Comparison of ENCODE assay signal across 15 cellular contexts in the genomic region with DNA sequence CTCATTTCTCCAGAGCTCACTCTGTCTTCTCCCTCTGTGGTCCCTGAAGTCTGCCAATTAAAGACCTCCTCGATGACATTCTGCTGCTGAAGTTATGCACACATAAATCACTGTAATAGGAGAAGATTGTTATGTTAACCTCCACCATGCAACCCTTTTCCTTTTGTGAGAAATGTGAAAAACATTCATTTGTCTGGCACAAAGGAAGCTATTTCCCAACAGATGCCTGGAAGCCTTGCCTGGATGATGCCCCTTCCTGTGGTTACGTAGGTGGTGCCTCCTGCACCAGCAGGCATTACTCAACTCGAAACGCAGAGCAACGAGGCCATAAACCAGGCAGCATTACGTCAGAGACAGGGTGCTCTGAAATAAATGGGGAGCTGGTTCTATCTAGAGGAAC.
DNase-seq lines count a peak whose midpoint lies in the region; ATAC-seq, FAIRE-seq and TF ChIP-seq lines count a peak whose summit lies in the region.
"Had no signal": no experiment of that assay in that cellular context is flagged by ENCODE, and none has a peak within 500 bp of the region (broad histone marks: within the 10 kb centered on the region; RNA-seq: fewer than 3 reads in every experiment).

No MANE protein-coding gene starts in this region.

- H3K9me3 ChIP-seq in HepG2 (ENCODE audit: low read length) (peaks cover 83% of the 10 kb centered on the region), right lobe of liver (no peaks in the 10 kb centered on the region)

- H3K4me2 ChIP-seq in HepG2 (ENCODE audit: low read depth, low read length), result no peak overlapping the region

- ATAC-seq in HepG2, result no peak
- no peak for ATAC-seq in right lobe of liver
- ATAC-seq in GM21737 (IDR thresholded peaks at IDR 0.05; ENCODE audit: unreplicated experiment), result no peak
- no peak for ATAC-seq in HG03097 (IDR thresholded peaks at IDR 0.05; ENCODE audit: low FRiP score, unreplicated experiment)
- ATAC-seq: left lobe of liver had no signal

- no peak overlapping the region for H3K4me3 ChIP-seq in HepG2 (replicated peaks in 1 of 3; ENCODE audit: insufficient read depth in 1 of 3, low read depth in 2 of 3, low read length in 3 of 3)
- H3K4me3 ChIP-seq in right lobe of liver, result no peak overlapping the region
- no peak overlapping the region for H3K4me3 ChIP-seq in bronchial epithelial cell (ENCODE audit: low read depth, low read length)

- TF ChIP-seq EP300 in HepG2 (IDR thresholded peaks at IDR 0.05; ENCODE audit: low read depth in 2 of 2, low read length in 2 of 2), result no peak
- no peak for TF ChIP-seq EP300 in HepG2 (CRISPR knock-in tag; IDR thresholded peaks at IDR 0.05; ENCODE audit: borderline replicate concordance)

- POLR2A ChIA-PET in HepG2 (lab: Yijun Ruan, JAX), result no interaction called here

- CTCF ChIA-PET in HepG2 (lab: Yijun Ruan, JAX; ENCODE audit: low intra/inter-chr PET ratio, low total read pairs), result no interaction called here

- no TSS peak for BruUV-seq in HepG2 (replicated peaks; lab: Mats Ljungman, UMichigan)

- no peak overlapping the region for H2AFZ ChIP-seq in HepG2 (ENCODE audit: low read length)

- H4K20me1 ChIP-seq in HepG2 (ENCODE audit: insufficient read depth, low read length), result no peaks in the 10 kb centered on the region

- DNase-seq in HepG2 (ENCODE audit: low spot score) (no peak), right lobe of liver (no peak), bronchial epithelial cell (ENCODE audit: low read depth) (peak; percentile 21), non-pigmented ciliary epithelial cell (ENCODE audit: low read depth) (peak; percentile 78), cerebellar nuclear complex (lab: John Stamatoyannopoulos, UW) (no peak)
- DNase-seq in activated CD4-positive, CD25-positive, alpha-beta regulatory T cell treated with anti-CD3 and anti-CD28 coated beads, Interleukin-2, amount 50 U/mL, for 72 hours, result no peak
- DNase-seq: 8988T; activated CD4-positive, alpha-beta T cell treated with anti-CD3 and anti-CD28 coated beads, Interleukin-2, amount 10 ng/mL, durations not matched to agents 7 days and 5 days; activated T-cell treated with anti-CD3 and anti-CD28 coated beads, Interleukin-2, amount 50 U/mL, for 48 hours; aorta; naive B cell; NCI-H1436 had no signal

- WGBS in HepG2 (ENCODE audit: low lambda C conversion rate), result 10% methylated on average over 6 of the region's 6 CpGs
- 28% methylated on average over 6 of the region's 6 CpGs for WGBS in right lobe of liver (ENCODE audit: insufficient coverage, low coverage, low lambda C conversion rate, missing lambda C conversion rate)

- H3K4me1 ChIP-seq in HepG2 (ENCODE audit: insufficient read depth, low read length), result peaks cover under 1% of the 10 kb centered on the region
- H3K4me1 ChIP-seq in right lobe of liver, result no peaks in the 10 kb centered on the region

- H3K9ac ChIP-seq in HepG2 (ENCODE audit: insufficient read depth, low read depth, low read length), result no peak overlapping the region

- TF ChIP-seq RAD21 in HepG2 (CRISPR knock-in tag; IDR thresholded peaks at IDR 0.05), result no peak

- H3K27me3 ChIP-seq in HepG2 (ENCODE audit: control insufficient read depth in 1 of 2, insufficient read depth in 2 of 2, low read length in 2 of 2) (no peaks in the 10 kb centered on the region), right lobe of liver (no peaks in the 10 kb centered on the region), bronchial epithelial cell (ENCODE audit: control insufficient read depth, insufficient read depth, low read length) (no peaks in the 10 kb centered on the region)

- TF ChIP-seq CTCF in HepG2 (CRISPR knock-in tag; IDR thresholded peaks at IDR 0.05) (no peak), right lobe of liver (IDR thresholded peaks at IDR 0.05) (no peak), bronchial epithelial cell (IDR thresholded peaks at IDR 0.05; ENCODE audit: insufficient read depth, low read length, severe bottlenecking) (no peak)

- H3K36me3 ChIP-seq in HepG2 (replicated peaks in 1 of 2; ENCODE audit: control insufficient read depth in 1 of 2, insufficient read depth in 2 of 2, low read length in 2 of 2), result no peaks in the 10 kb centered on the region
- no peaks in the 10 kb centered on the region for H3K36me3 ChIP-seq in right lobe of liver
- no peaks in the 10 kb centered on the region for H3K36me3 ChIP-seq in bronchial epithelial cell (ENCODE audit: control insufficient read depth, insufficient read depth, low read length)

- in situ Hi-C loops in HepG2 (cut with HindIII; ENCODE audit: extremely low pct_ligation_motif_present, low pct_unique_long_range_greater_than_20kb), result no loop called here

- TF ChIP-seq POLR2A in HepG2 (IDR thresholded peaks at IDR 0.05; ENCODE audit: insufficient read depth in 1 of 2, low read depth in 2 of 2, low read length in 2 of 2), result no peak
- TF ChIP-seq POLR2A in right lobe of liver (IDR thresholded peaks at IDR 0.05), result no peak

- no peak for FAIRE-seq in HepG2 (lab: Jason Lieb, UNC)
- no peak for FAIRE-seq in bronchial epithelial cell (lab: Jason Lieb, UNC)

- no peak overlapping the region for H3K27ac ChIP-seq in HepG2 (ENCODE audit: extremely low read length, insufficient read depth, low read length)
- no peak overlapping the region for H3K27ac ChIP-seq in right lobe of liver

- intact Hi-C loops in HepG2 (cut with micrococcal nuclease; ENCODE audit: unreplicated experiment), result no loop called here
- intact Hi-C loops in right lobe of liver (cut with DNase I), result no loop called here

- H3K79me2 ChIP-seq in HepG2 (ENCODE audit: insufficient read depth, low read length), result no peaks in the 10 kb centered on the region

TF ChIP-seq in HepG2, 621 proteins besides CTCF, POLR2A, EP300 and RAD21:
- TF ChIP-seq CREB1 (IDR thresholded peaks at IDR 0.05) (peak; percentile 40; the same call in 1 of the 2 replicates), CREB1 (CRISPR knock-in tag; IDR thresholded peaks at IDR 0.05) (no peak), ZNF333 (CRISPR knock-in tag; IDR thresholded peaks at IDR 0.05; ENCODE audit: borderline replicate concordance) (no peak), SMAD3 (CRISPR knock-in tag; IDR thresholded peaks at IDR 0.05) (no peak)

Comparison
In these comparisons a context has a peak if more than half of its experiments do, and no peak if none do; other contexts are left out.
1. DNase-seq: peak in bronchial epithelial cell (single experiment) and non-pigmented ciliary epithelial cell (single experiment); none in HepG2 (single experiment), right lobe of liver (0 of 3), cerebellar nuclear complex (0 of 2) and activated CD4-positive, CD25-positive, alpha-beta regulatory T cell treated with anti-CD3 and anti-CD28 coated beads, Interleukin-2, amount 50 U/mL, for 72 hours (single experiment).